In the genomic region with DNA sequence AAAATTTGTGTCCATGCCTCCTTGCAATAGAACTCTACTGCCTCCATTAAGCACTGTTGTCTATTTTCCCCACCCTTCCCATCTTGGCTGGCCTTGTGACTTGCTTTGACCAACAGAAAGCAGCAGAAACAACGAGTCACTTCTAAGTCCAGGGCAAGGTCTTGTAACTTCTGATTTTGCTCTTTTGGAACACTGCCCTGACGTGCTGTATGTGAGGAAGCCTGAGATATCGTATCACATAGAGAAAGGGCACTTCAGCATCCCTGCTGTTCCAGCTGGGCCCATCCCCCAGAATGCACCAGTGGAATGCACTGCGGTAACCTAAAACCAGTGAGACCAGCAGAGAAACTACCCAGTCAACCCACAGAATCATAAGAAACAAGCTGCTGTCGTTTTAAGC, we compare ENCODE assay signal across 12 cellular contexts. TPM values are rescaled to one million over a fixed set of nuclear protein-coding genes. Genes with fewer than 3 reads are reported as not detected.
A peak's percentile ranks its signal among the peaks of the same experiment; 100 is the strongest.
DNase-seq lines count a peak whose midpoint lies in the region; ATAC-seq and TF ChIP-seq lines count a peak whose summit lies in the region.
"Had no signal": no experiment of that assay in that cellular context is flagged by ENCODE, and none has a peak within 500 bp of the region (broad histone marks: within the 10 kb centered on the region; RNA-seq: fewer than 3 reads in every experiment).

No MANE protein-coding gene starts in this region.

- no peak overlapping the region for H3K4me3 ChIP-seq in MG63
- H3K4me3 ChIP-seq: BLaER1 treated with 17β-estradiol and CSF1 and Interleukin-3, amounts not matched to agents 10 nM and 100 nM had no signal

- no peak overlapping the region for H3K27ac ChIP-seq in substantia nigra (ENCODE audit: low read depth, low read length, poor library complexity, severe bottlenecking)
- H3K27ac ChIP-seq: BLaER1 treated with 17β-estradiol and CSF1 and Interleukin-3, amounts not matched to agents 10 nM and 100 nM had no signal

- no peaks in the 10 kb centered on the region for H3K9me3 ChIP-seq in MG63
- H3K9me3 ChIP-seq: BLaER1 treated with 17β-estradiol and CSF1 and Interleukin-3, amounts not matched to agents 10 nM and 100 nM had no signal

- ATAC-seq in GM21737 (IDR thresholded peaks at IDR 0.05; ENCODE audit: unreplicated experiment), result no peak

- DNase-seq in AG09319 (ENCODE audit: extremely low read depth, low read depth) (peak; percentile 10), MG63 (peak; percentile 35), astrocyte of the hippocampus (ENCODE audit: low read depth, low spot score) (peak; percentile 55), inferior parietal cortex (ENCODE audit: extremely low spot score) (peak; percentile 30), GM10266 (ENCODE audit: extremely low spot score) (no peak), substantia nigra (lab: John Stamatoyannopoulos, UW) (no peak)
- DNase-seq in activated effector memory CD4-positive, alpha-beta T cell treated with Interleukin-2 at 50 U/mL for 16 hours, result no peak
- DNase-seq: activated CD4-positive, alpha-beta T cell treated with anti-CD3 and anti-CD28 coated beads for 48 hours; cortex of kidney; NCI-H446 had no signal

- TF ChIP-seq CTCF in AG09319 (IDR thresholded peaks at IDR 0.05; ENCODE audit: low read depth, low read length), result no peak
- no peak for TF ChIP-seq CTCF in GM10266 (IDR thresholded peaks at IDR 0.05; ENCODE audit: control insufficient read depth, insufficient read depth, low read depth, missing control alignments)

- H3K27me3 ChIP-seq in MG63, result no peaks in the 10 kb centered on the region

- peaks cover 5% of the 10 kb centered on the region for H3K36me3 ChIP-seq in MG63
- H3K36me3 ChIP-seq: BLaER1 treated with 17β-estradiol and CSF1 and Interleukin-3, amounts not matched to agents 10 nM and 100 nM had no signal

RNA-seq across cellular contexts. Expression of a gene that starts 28.1 kb away (rescaled TPM):
- total RNA-seq in MG63 (2014; rRNA removed; shearing (Covaris generic); ENCODE audit: low replicate concordance), result 106 and 287 TPM in 2 replicates

Comparison
In these comparisons a context has a peak if more than half of its experiments do, and no peak if none do; other contexts are left out.
1. DNase-seq: peak in AG09319 (single experiment), MG63 (single experiment), astrocyte of the hippocampus (single experiment) and inferior parietal cortex (single experiment); none in GM10266 (single experiment), substantia nigra (0 of 49) and activated effector memory CD4-positive, alpha-beta T cell treated with Interleukin-2 at 50 U/mL for 16 hours (single experiment).